ENCODE assay signal across 1 cellular context in the genomic region with DNA sequence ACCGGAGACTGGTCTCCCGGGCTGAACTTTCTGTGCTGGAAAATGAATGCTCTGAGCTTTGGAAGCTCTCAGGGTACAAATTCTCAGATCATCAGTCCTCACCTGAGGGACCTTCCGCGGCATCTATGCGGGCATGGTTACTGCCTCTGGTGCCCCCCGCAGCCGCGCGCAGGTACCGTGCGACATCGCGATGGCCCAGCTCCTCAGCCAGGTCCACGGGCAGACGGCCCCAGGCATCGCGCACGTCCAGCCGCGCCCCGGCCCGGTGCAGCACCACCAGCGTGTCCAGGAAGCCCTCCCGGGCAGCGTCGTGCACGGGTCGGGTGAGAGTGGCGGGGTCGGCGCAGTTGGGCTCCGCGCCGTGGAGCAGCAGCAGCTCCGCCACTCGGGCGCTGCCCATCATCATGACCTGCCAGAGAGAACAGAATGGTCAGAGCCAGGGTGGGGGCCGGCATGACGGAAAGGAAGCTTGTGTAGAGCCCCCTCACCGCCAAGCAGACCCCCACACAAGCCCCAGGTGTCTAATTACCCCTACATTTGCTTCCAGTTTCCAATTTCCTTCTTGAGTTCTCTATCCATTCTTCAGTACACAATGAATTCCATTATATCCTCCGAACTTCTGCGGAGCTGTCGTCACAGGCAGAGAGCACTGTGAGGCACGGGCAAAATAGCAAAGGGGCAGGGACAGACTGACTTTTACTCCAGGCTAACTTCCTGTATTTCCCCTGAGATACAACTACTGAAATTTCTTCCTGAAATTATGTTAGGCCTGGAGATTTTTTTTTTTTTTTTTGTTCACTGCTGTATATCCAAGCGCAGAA.
TF ChIP-seq lines count a peak whose summit lies in the region.

No MANE protein-coding gene starts in this region.

TF ChIP-seq in GM23338, 12 proteins besides CTCF, POLR2A, EP300 and RAD21 (continued from another document):
- TF ChIP-seq STAT1 (IDR thresholded peaks at IDR 0.05; ENCODE audit: unreplicated experiment) (no peak), ZNF114 (CRISPR knock-in tag; IDR thresholded peaks at IDR 0.05) (no peak), JUNB (IDR thresholded peaks at IDR 0.05; ENCODE audit: unreplicated experiment) (no peak), ZNF331 (CRISPR knock-in tag; IDR thresholded peaks at IDR 0.05; ENCODE audit: low read depth) (no peak), EZH2phosphoT487 (IDR thresholded peaks at IDR 0.05; ENCODE audit: unreplicated experiment) (peak; percentile 79)
- TF ChIP-seq, protein P1, sequence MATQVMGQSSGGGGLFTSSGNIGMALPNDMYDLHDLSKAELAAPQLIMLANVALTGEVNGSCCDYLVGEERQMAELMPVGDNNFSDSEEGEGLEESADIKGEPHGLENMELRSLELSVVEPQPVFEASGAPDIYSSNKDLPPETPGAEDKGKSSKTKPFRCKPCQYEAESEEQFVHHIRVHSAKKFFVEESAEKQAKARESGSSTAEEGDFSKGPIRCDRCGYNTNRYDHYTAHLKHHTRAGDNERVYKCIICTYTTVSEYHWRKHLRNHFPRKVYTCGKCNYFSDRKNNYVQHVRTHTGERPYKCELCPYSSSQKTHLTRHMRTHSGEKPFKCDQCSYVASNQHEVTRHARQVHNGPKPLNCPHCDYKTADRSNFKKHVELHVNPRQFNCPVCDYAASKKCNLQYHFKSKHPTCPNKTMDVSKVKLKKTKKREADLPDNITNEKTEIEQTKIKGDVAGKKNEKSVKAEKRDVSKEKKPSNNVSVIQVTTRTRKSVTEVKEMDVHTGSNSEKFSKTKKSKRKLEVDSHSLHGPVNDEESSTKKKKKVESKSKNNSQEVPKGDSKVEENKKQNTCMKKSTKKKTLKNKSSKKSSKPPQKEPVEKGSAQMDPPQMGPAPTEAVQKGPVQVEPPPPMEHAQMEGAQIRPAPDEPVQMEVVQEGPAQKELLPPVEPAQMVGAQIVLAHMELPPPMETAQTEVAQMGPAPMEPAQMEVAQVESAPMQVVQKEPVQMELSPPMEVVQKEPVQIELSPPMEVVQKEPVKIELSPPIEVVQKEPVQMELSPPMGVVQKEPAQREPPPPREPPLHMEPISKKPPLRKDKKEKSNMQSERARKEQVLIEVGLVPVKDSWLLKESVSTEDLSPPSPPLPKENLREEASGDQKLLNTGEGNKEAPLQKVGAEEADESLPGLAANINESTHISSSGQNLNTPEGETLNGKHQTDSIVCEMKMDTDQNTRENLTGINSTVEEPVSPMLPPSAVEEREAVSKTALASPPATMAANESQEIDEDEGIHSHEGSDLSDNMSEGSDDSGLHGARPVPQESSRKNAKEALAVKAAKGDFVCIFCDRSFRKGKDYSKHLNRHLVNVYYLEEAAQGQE (IDR thresholded peaks at IDR 0.05; ENCODE audit: unreplicated experiment) = no peak
TF ChIP-seq in GM23338: peak in this region for 2.
